Comparison of ENCODE assay signal across 1 cellular context in the genomic region with DNA sequence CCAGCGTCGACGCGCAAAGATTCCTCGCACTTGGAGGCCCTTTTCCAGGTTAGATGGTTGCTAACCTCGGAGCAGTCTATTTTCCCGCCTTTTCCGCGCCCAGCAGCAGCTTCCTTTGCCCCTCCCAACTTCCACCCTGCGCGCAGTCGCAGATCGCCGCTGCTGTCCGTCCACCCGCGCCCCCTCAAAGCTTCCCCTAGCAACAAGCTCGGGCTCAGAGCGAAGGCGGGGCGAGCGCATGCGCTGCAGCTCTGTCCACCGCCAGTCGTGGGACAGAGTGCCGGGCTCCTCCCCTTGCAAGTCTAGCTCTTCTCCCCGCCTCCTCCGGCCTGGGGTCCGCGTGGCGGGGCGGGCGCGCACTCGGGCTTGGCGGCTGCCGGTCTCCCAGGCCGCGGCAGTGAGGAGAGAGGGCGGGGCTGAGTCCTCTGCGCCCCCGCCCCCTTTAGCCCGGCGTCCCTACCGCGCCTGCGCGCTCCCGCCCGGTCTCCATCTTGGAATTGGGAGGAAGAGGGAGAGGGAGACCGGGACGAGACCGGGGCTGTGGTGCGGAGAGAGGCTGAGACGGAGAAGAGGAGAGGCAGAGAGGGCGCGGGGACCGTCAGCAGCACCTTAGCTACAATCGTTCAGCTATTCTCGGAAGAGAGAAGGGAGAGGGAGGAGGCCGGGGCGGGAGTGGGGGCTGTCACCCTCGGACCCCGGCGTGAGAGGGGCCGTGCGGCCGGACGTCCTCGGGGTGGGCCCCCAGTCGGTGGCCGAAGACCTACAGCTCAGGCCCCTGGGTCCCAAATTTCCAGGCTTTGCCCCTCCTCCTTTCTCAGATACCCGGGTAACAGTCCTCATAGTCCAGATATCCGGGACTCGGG.
TF ChIP-seq lines count a peak whose summit lies in the region.

TSS of gene TAOK2 (plus strand) at position 485 of the 863 bp plus-strand sequence. CDS start 3,905 bp downstream, outside the sequence.

TF ChIP-seq in HepG2, 621 proteins besides CTCF, POLR2A, EP300 and RAD21 (continued from another document and continues in another):
- TF ChIP-seq, protein P1, sequence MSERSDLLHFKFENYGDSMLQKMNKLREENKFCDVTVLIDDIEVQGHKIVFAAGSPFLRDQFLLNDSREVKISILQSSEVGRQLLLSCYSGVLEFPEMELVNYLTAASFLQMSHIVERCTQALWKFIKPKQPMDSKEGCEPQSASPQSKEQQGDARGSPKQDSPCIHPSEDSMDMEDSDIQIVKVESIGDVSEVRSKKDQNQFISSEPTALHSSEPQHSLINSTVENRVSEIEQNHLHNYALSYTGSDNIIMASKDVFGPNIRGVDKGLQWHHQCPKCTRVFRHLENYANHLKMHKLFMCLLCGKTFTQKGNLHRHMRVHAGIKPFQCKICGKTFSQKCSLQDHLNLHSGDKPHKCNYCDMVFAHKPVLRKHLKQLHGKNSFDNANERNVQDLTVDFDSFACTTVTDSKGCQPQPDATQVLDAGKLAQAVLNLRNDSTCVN (CRISPR knock-in tag; IDR thresholded peaks at IDR 0.05; ENCODE audit: borderline replicate concordance), result peak; percentile 17; the same call in 1 of the 2 replicates
- TF ChIP-seq EHMT2 (IDR thresholded peaks at IDR 0.05; ENCODE audit: borderline replicate concordance, low read depth, low read length) (no peak), CSRNP2 (CRISPR knock-in tag; conservative IDR thresholded peaks at IDR 0.05; ENCODE audit: low read depth) (no peak), ZNF570 (CRISPR knock-in tag; IDR thresholded peaks at IDR 0.05; ENCODE audit: borderline replicate concordance) (no peak), NFIB (CRISPR knock-in tag; IDR thresholded peaks at IDR 0.05; ENCODE audit: borderline replicate concordance) (no peak), LRRFIP1 (CRISPR knock-in tag; conservative IDR thresholded peaks at IDR 0.05) (no peak), NFYC (CRISPR knock-in tag; IDR thresholded peaks at IDR 0.05) (peak; percentile 65), HHEX (CRISPR knock-in tag; IDR thresholded peaks at IDR 0.05) (no peak), ZNF292 (CRISPR knock-in tag; IDR thresholded peaks at IDR 0.05; ENCODE audit: borderline replicate concordance, low read depth) (no peak), ZNF83 (CRISPR knock-in tag; IDR thresholded peaks at IDR 0.05; ENCODE audit: borderline replicate concordance) (peak; percentile 28; the same call in 1 of the 2 replicates), HMGA1 (CRISPR knock-in tag; conservative IDR thresholded peaks at IDR 0.05) (no peak), ZNF678 (CRISPR knock-in tag; IDR thresholded peaks at IDR 0.05) (peak; percentile 72; the same call in 1 of the 2 replicates), ZNF607 (CRISPR knock-in tag; IDR thresholded peaks at IDR 0.05; ENCODE audit: borderline replicate concordance) (peak; percentile 90; the same call in 1 of the 2 replicates), ZNF746 (CRISPR knock-in tag; IDR thresholded peaks at IDR 0.05) (no peak), SRSF4 (IDR thresholded peaks at IDR 0.05; ENCODE audit: low read depth, low read length, poor library complexity, severe bottlenecking) (no peak), ATF7-NPFF (CRISPR knock-in tag; IDR thresholded peaks at IDR 0.05; ENCODE audit: low read depth) (peak; percentile 93), HDAC1 (CRISPR knock-in tag; IDR thresholded peaks at IDR 0.05) (peak; percentile 78; the same call in 1 of the 2 replicates), CREM (IDR thresholded peaks at IDR 0.05) (no peak), CREM (CRISPR knock-in tag; IDR thresholded peaks at IDR 0.05) (no peak), ZNF414 (CRISPR knock-in tag; IDR thresholded peaks at IDR 0.05) (peak; percentile 65), NFKB2 (CRISPR knock-in tag; IDR thresholded peaks at IDR 0.05; ENCODE audit: borderline replicate concordance) (peak; percentile 98; the same call in 1 of the 2 replicates), TMF1 (CRISPR knock-in tag; IDR thresholded peaks at IDR 0.05; ENCODE audit: low read depth) (peak; percentile 66), CHCHD3 (CRISPR knock-in tag; IDR thresholded peaks at IDR 0.05) (0 out of 2 replicates have a peak, but pooled peaks have one; percentile 50), ZNF672 (CRISPR knock-in tag; IDR thresholded peaks at IDR 0.05) (no peak), KAT2B (IDR thresholded peaks at IDR 0.05; ENCODE audit: borderline replicate concordance, low read depth, low read length) (no peak), ZNF569 (CRISPR knock-in tag; IDR thresholded peaks at IDR 0.05; ENCODE audit: borderline replicate concordance) (no peak)
- TF ChIP-seq, protein P2, sequence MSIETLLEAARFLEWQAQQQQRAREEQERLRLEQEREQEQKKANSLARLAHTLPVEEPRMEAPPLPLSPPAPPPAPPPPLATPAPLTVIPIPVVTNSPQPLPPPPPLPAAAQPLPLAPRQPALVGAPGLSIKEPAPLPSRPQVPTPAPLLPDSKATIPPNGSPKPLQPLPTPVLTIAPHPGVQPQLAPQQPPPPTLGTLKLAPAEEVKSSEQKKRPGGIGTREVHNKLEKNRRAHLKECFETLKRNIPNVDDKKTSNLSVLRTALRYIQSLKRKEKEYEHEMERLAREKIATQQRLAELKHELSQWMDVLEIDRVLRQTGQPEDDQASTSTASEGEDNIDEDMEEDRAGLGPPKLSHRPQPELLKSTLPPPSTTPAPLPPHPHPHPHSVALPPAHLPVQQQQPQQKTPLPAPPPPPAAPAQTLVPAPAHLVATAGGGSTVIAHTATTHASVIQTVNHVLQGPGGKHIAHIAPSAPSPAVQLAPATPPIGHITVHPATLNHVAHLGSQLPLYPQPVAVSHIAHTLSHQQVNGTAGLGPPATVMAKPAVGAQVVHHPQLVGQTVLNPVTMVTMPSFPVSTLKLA (IDR thresholded peaks at IDR 0.05), result peak; percentile 84
- TF ChIP-seq, protein P3, sequence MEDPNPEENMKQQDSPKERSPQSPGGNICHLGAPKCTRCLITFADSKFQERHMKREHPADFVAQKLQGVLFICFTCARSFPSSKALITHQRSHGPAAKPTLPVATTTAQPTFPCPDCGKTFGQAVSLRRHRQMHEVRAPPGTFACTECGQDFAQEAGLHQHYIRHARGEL (CRISPR knock-in tag; IDR thresholded peaks at IDR 0.05), result peak; percentile 77; the same call in 1 of the 2 replicates
- TF ChIP-seq, protein P4, sequence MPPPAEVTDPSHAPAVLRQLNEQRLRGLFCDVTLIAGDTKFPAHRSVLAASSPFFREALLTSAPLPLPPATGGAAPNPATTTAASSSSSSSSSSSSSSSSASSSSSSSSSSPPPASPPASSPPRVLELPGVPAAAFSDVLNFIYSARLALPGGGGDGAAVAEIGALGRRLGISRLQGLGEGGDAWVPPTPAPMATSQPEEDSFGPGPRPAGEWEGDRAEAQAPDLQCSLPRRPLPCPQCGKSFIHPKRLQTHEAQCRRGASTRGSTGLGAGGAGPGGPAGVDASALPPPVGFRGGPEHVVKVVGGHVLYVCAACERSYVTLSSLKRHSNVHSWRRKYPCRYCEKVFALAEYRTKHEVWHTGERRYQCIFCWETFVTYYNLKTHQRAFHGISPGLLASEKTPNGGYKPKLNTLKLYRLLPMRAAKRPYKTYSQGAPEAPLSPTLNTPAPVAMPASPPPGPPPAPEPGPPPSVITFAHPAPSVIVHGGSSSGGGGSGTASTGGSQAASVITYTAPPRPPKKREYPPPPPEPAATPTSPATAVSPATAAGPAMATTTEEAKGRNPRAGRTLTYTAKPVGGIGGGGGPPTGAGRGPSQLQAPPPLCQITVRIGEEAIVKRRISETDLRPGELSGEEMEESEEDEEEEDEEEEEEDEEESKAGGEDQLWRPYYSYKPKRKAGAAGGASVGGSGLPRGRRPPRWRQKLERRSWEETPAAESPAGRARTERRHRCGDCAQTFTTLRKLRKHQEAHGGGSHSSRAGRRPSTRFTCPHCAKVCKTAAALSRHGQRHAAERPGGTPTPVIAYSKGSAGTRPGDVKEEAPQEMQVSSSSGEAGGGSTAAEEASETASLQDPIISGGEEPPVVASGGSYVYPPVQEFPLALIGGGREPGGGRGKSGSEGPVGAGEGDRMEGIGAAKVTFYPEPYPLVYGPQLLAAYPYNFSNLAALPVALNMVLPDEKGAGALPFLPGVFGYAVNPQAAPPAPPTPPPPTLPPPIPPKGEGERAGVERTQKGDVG (CRISPR knock-in tag; IDR thresholded peaks at IDR 0.05; ENCODE audit: borderline replicate concordance), result peak; percentile 72; the same call in 1 of the 2 replicates
- TF ChIP-seq, protein P5, sequence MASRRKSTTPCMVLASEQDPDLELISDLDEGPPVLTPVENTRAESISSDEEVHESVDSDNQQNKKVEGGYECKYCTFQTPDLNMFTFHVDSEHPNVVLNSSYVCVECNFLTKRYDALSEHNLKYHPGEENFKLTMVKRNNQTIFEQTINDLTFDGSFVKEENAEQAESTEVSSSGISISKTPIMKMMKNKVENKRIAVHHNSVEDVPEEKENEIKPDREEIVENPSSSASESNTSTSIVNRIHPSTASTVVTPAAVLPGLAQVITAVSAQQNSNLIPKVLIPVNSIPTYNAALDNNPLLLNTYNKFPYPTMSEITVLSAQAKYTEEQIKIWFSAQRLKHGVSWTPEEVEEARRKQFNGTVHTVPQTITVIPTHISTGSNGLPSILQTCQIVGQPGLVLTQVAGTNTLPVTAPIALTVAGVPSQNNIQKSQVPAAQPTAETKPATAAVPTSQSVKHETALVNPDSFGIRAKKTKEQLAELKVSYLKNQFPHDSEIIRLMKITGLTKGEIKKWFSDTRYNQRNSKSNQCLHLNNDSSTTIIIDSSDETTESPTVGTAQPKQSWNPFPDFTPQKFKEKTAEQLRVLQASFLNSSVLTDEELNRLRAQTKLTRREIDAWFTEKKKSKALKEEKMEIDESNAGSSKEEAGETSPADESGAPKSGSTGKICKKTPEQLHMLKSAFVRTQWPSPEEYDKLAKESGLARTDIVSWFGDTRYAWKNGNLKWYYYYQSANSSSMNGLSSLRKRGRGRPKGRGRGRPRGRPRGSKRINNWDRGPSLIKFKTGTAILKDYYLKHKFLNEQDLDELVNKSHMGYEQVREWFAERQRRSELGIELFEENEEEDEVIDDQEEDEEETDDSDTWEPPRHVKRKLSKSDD (CRISPR knock-in tag; IDR thresholded peaks at IDR 0.05; ENCODE audit: low read depth), result peak; percentile 88
- TF ChIP-seq, protein P6, sequence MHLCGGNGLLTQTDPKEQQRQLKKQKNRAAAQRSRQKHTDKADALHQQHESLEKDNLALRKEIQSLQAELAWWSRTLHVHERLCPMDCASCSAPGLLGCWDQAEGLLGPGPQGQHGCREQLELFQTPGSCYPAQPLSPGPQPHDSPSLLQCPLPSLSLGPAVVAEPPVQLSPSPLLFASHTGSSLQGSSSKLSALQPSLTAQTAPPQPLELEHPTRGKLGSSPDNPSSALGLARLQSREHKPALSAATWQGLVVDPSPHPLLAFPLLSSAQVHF (CRISPR knock-in tag; IDR thresholded peaks at IDR 0.05), result peak; percentile 86
